ENCODE assay signal across 15 cellular contexts in genomic region chr1:14723401-14723800, GRCh38.
DNase-seq lines count a peak whose midpoint lies in the region; ATAC-seq, FAIRE-seq and TF ChIP-seq lines count a peak whose summit lies in the region.
"Had no signal": no experiment of that assay in that cellular context is flagged by ENCODE, and none has a peak within 500 bp of the region (broad histone marks: within the 10 kb centered on the region; RNA-seq: fewer than 3 reads in every experiment).

No MANE protein-coding gene starts in this region.

- H4K20me1 ChIP-seq in H1 (replicated peaks in 1 of 2; ENCODE audit: control insufficient read depth in 1 of 2, insufficient read depth in 2 of 2, low read length in 2 of 2) (peaks cover 0 to 4% of the 10 kb centered on the region in 2 experiments), neural progenitor cell (ENCODE audit: low read depth) (no peaks in the 10 kb centered on the region)

- H3K79me2 ChIP-seq in H1 (ENCODE audit: control insufficient read depth in 1 of 2, insufficient read depth in 2 of 2, low read length in 2 of 2), result no peaks in the 10 kb centered on the region
- peaks cover 6% of the 10 kb centered on the region for H3K79me2 ChIP-seq in neural progenitor cell (ENCODE audit: low read depth)

- WGBS in H1 (ENCODE audit: extremely low coverage in 1 of 2, insufficient coverage in 1 of 2, insufficient read length in 1 of 2, insufficient replicate concordance in 2 of 2, low coverage in 1 of 2, low lambda C conversion rate in 2 of 2, missing lambda C conversion rate in 1 of 2), 2 experiments, result 75% methylated on average over 11 of the region's 11 CpGs; no CpG with 5 or more reads in 1 of the 2 experiments

- peaks cover 2% of the 10 kb centered on the region for H3K79me1 ChIP-seq in H1 (ENCODE audit: low read depth, low read length)

- no peak overlapping the region for H3K14ac ChIP-seq in H1 (ENCODE audit: insufficient read length)

- H3K36me3 Mint-ChIP-seq in neural progenitor cell, result peaks cover 11% of the 10 kb centered on the region
- H3K36me3 Mint-ChIP-seq: CD8-positive, alpha-beta T cell had no signal

- TF ChIP-seq CTCF in H1 (IDR thresholded peaks at IDR 0.05; ENCODE audit: control extremely low read depth in 1 of 3, insufficient read depth in 1 of 3, low read depth in 1 of 3, low read length in 3 of 3) (no peak), neural progenitor cell (IDR thresholded peaks at IDR 0.05) (no peak)

- no peak overlapping the region for H3K23ac ChIP-seq in H1 (ENCODE audit: insufficient read length)

- peaks cover 32% of the 10 kb centered on the region for H3F3A ChIP-seq in neural progenitor cell (ENCODE audit: low read depth)

- H3K4me2 ChIP-seq in H1 (ENCODE audit: insufficient read depth in 1 of 2, low read depth in 2 of 2, low read length in 2 of 2) (no peak overlapping the region), neural progenitor cell (peak overlapping the region; percentile 61)

- no peak for TF ChIP-seq EP300 in H1 (IDR thresholded peaks at IDR 0.05; ENCODE audit: borderline replicate concordance in 1 of 2, low read depth in 2 of 2, low read length in 2 of 2)

- no peaks in the 10 kb centered on the region for H3K23me2 ChIP-seq in H1 (ENCODE audit: low read depth, low read length)

- no peak overlapping the region for H3K56ac ChIP-seq in H1 (replicated peaks; ENCODE audit: insufficient read length, low read depth, low read length)

- POLR2A ChIA-PET in H1 (lab: Charles Lee; ENCODE audit: partially characterized antibody), result no interaction called here

- peak; percentile 38 for DNase-seq in RCC 7860 (ENCODE audit: low spot score)
- DNase-seq in H1 (ENCODE audit: low read depth in 1 of 2, low spot score in 2 of 2), result no peak
- DNase-seq in neural progenitor cell (ENCODE audit: low spot score), result no peak
- DNase-seq in cortex of kidney (lab: John Stamatoyannopoulos, UW), result no peak
- DNase-seq: Calu3; CD8-positive, alpha-beta T cell; DMS79 treated with DMSO at 0.1 percent for 48 hours; GOT3; H9 had no signal

- peaks cover 5% of the 10 kb centered on the region for H3K9me3 Mint-ChIP-seq in neural progenitor cell

- H3K27ac ChIP-seq in H1 (ENCODE audit: low read depth, low read length) (no peak overlapping the region), neural progenitor cell (no peak overlapping the region)
- H3K27ac ChIP-seq: BLaER1 treated with 17β-estradiol and CSF1 and Interleukin-3, amounts not matched to agents 10 nM and 100 nM; HL-60 had no signal

- H2BK20ac ChIP-seq in H1 (ENCODE audit: low read length), result no peak overlapping the region

- H4K8ac ChIP-seq in H1 (ENCODE audit: extremely low read depth, insufficient read depth, low read length), result no peak overlapping the region

- peaks cover 27% of the 10 kb centered on the region for H3K4me1 Mint-ChIP-seq in neural progenitor cell
- H3K4me1 Mint-ChIP-seq: B cell had no signal

- H3K27me3 ChIP-seq in H1 (replicated peaks in 1 of 4; ENCODE audit: control insufficient read depth in 3 of 4, extremely low read depth in 1 of 4, insufficient read depth in 3 of 4, low read length in 3 of 4), result peaks cover 0 to 2% (median 0%) of the 10 kb centered on the region in 4 experiments; a peak in 1 of 7 replicates
- no peaks in the 10 kb centered on the region for H3K27me3 ChIP-seq in neural progenitor cell
- H3K27me3 ChIP-seq: BLaER1 treated with 17β-estradiol and CSF1 and Interleukin-3, amounts not matched to agents 10 nM and 100 nM had no signal

- no peak for TF ChIP-seq POLR2A in H1 (IDR thresholded peaks at IDR 0.05; ENCODE audit: control extremely low read depth in 1 of 2, low read depth in 2 of 2, low read length in 2 of 2)

- H3K9ac ChIP-seq in H1 (replicated peaks in 1 of 4; ENCODE audit: extremely low read depth in 1 of 4, low read depth in 3 of 4, low read length in 3 of 4), result no peak overlapping the region
- no peak overlapping the region for H3K9ac ChIP-seq in neural progenitor cell
- H3K9ac ChIP-seq: BLaER1 treated with 17β-estradiol and CSF1 and Interleukin-3, amounts not matched to agents 10 nM and 100 nM had no signal

- peak overlapping the region; percentile 39; the same call in 1 of the 2 replicates for H2BK12ac ChIP-seq in H1 (ENCODE audit: low read depth, low read length)

- H2BK15ac ChIP-seq in H1 (ENCODE audit: low read length), result no peak overlapping the region; the same call in 1 of the 2 replicates

- no peak for TF ChIP-seq RAD21 in H1 (IDR thresholded peaks at IDR 0.05 in 1 of 2, conservative IDR thresholded peaks at IDR 0.05 in 1 of 2; ENCODE audit: low read depth in 2 of 2, low read length in 2 of 2)

- H3K36me3 ChIP-seq in H1 (ENCODE audit: control insufficient read depth in 2 of 4, insufficient read depth in 4 of 4, low read length in 3 of 4) (no peaks in the 10 kb centered on the region), neural progenitor cell (no peaks in the 10 kb centered on the region)
- H3K36me3 ChIP-seq: BLaER1 treated with 17β-estradiol and CSF1 and Interleukin-3, amounts not matched to agents 10 nM and 100 nM had no signal

- CTCF ChIA-PET in H1 (lab: Charles Lee; ENCODE audit: partially characterized antibody), result interaction anchor here (0.7 to 1.2 kb wide), 2 partner anchors 8 to 14 kb away, joined by 3 read pairs; no protein-coding TSS in a partner anchor

- H2BK120ac ChIP-seq in H1 (replicated peaks; ENCODE audit: low read depth, low read length), result no peak overlapping the region

- H4K5ac ChIP-seq in H1 (ENCODE audit: insufficient read length, low read depth, low read length), result no peak overlapping the region

- FAIRE-seq in RCC 7860 (lab: Jason Lieb, UNC) (no peak), H1 (lab: Jason Lieb, UNC) (no peak)
- FAIRE-seq: GM12878 had no signal

- H3K4me3 Mint-ChIP-seq in neural progenitor cell, result no peak overlapping the region
- H3K4me3 Mint-ChIP-seq: B cell; CD8-positive, alpha-beta T cell; H9 had no signal

- peak overlapping the region; percentile 5 for H3K27ac Mint-ChIP-seq in neural progenitor cell
- H3K27ac Mint-ChIP-seq: B cell; CD8-positive, alpha-beta T cell had no signal

- H3K4me3 ChIP-seq in H1 (ENCODE audit: extremely low read depth in 1 of 4, insufficient read depth in 2 of 4, low read depth in 3 of 4, low read length in 4 of 4), result no peak overlapping the region
- H3K4me3 ChIP-seq in neural progenitor cell, result no peak overlapping the region
- H3K4me3 ChIP-seq: BLaER1 treated with 17β-estradiol and CSF1 and Interleukin-3, amounts not matched to agents 10 nM and 100 nM; GM12878 had no signal

- peak overlapping the region; percentile 45; the same call in 1 of the 2 replicates for H2AK5ac ChIP-seq in H1 (ENCODE audit: low read depth, low read length)

- H3K9me3 ChIP-seq in H1 (ENCODE audit: insufficient read depth in 2 of 2, low read depth in 1 of 2, low read length in 1 of 2) (no peaks in the 10 kb centered on the region), neural progenitor cell (ENCODE audit: low read depth) (no peaks in the 10 kb centered on the region)

- H3K18ac ChIP-seq in H1 (ENCODE audit: extremely low read depth, low read length), result peak overlapping the region; percentile 28; the same call in 1 of the 2 replicates

- no peak overlapping the region for H2BK5ac ChIP-seq in H1 (ENCODE audit: low read depth, low read length)

- peaks cover 11 to 14% (median 13%) of the 10 kb centered on the region in 4 experiments for H3K4me1 ChIP-seq in H1 (replicated peaks in 1 of 4; ENCODE audit: control insufficient read depth in 3 of 4, insufficient read depth in 4 of 4, low read length in 3 of 4)
- peaks cover 39% of the 10 kb centered on the region for H3K4me1 ChIP-seq in neural progenitor cell

- ATAC-seq in HG03175 (IDR thresholded peaks at IDR 0.05; ENCODE audit: unreplicated experiment), result no peak
- no peak for ATAC-seq in GM19452 (IDR thresholded peaks at IDR 0.05; ENCODE audit: unreplicated experiment)
- ATAC-seq: CD8-positive, alpha-beta T cell; GM12878 had no signal

- H4K91ac ChIP-seq in H1 (replicated peaks; ENCODE audit: insufficient read length, low read length), result peak overlapping the region; percentile 46

- no peak overlapping the region for H2AFZ ChIP-seq in H1 (ENCODE audit: low read length)
- H2AFZ ChIP-seq in neural progenitor cell (replicated peaks), result no peak overlapping the region

- no peak overlapping the region for H3K4ac ChIP-seq in H1 (replicated peaks; ENCODE audit: insufficient read length, low read depth, low read length)

- peaks cover 10% of the 10 kb centered on the region for H3K27me3 Mint-ChIP-seq in neural progenitor cell (ENCODE audit: insufficient read depth, low read depth)
- H3K27me3 Mint-ChIP-seq: B cell had no signal

TF ChIP-seq in H1, 55 proteins besides CTCF, POLR2A, EP300 and RAD21 (continues in another document):
- TF ChIP-seq CBX5 (IDR thresholded peaks at IDR 0.05; ENCODE audit: low read depth, low read length), result no peak
- TF ChIP-seq PHF8 (conservative IDR thresholded peaks at IDR 0.05; ENCODE audit: low read depth, low read length), result no peak
- no peak for TF ChIP-seq SP4 (IDR thresholded peaks at IDR 0.05; ENCODE audit: low read length)
- no peak for TF ChIP-seq FOSL1 (IDR thresholded peaks at IDR 0.05; ENCODE audit: insufficient read depth, low read depth, low read length)
- no peak for TF ChIP-seq GTF2F1 (IDR thresholded peaks at IDR 0.05; ENCODE audit: borderline replicate concordance, low read depth, low read length)
- no peak for TF ChIP-seq ATF3 (IDR thresholded peaks at IDR 0.05; ENCODE audit: insufficient read depth, low read depth, low read length)
- no peak for TF ChIP-seq KDM5A (IDR thresholded peaks at IDR 0.05; ENCODE audit: low read length)
